Comparison of ENCODE assay signal across 9 cellular contexts in genomic region chr2:189751080-189751658, GRCh38. TPM values are rescaled to one million over a fixed set of nuclear protein-coding genes. Genes with fewer than 3 reads are reported as not detected.
A peak's percentile ranks its signal among the peaks of the same experiment; 100 is the strongest.
DNase-seq lines count a peak whose midpoint lies in the region; ATAC-seq and TF ChIP-seq lines count a peak whose summit lies in the region.
"Had no signal": no experiment of that assay in that cellular context is flagged by ENCODE, and none has a peak within 500 bp of the region (broad histone marks: within the 10 kb centered on the region; RNA-seq: fewer than 3 reads in every experiment).

No MANE protein-coding gene starts in this region.

- H3K4me1 Mint-ChIP-seq in endothelial cell (ENCODE audit: unreplicated experiment): no peaks in the 10 kb centered on the region

- H3K27ac ChIP-seq in neuronal stem cell (replicated peaks; ENCODE audit: low read length): no peak overlapping the region

- H3K27me3 Mint-ChIP-seq in endothelial cell (ENCODE audit: unreplicated experiment): no peaks in the 10 kb centered on the region
- H3K27me3 Mint-ChIP-seq: activated naive CD4-positive, alpha-beta T cell treated with anti-CD3 and anti-CD28 coated beads, Interleukin-2, amount 50 U/mL, for 24 hours had no signal

- H2BK15ac ChIP-seq in neuronal stem cell (ENCODE audit: low read length): no peak overlapping the region

- no peak overlapping the region for H3K23ac ChIP-seq in neuronal stem cell (ENCODE audit: low read depth, low read length, poor library complexity)

- H3K4me2 ChIP-seq in neuronal stem cell (ENCODE audit: insufficient read depth, low read length, poor library complexity, severe bottlenecking): no peak overlapping the region

- H4K8ac ChIP-seq in neuronal stem cell (ENCODE audit: low read depth, low read length): no peak overlapping the region

- no peaks in the 10 kb centered on the region for H3K27me3 ChIP-seq in neuronal stem cell (ENCODE audit: control insufficient read depth in 3 of 3, insufficient read depth in 3 of 3, low read depth in 1 of 3, low read length in 3 of 3)

- no peak overlapping the region for H4K91ac ChIP-seq in neuronal stem cell (ENCODE audit: low read depth, low read length, poor library complexity)

- H3K36me3 ChIP-seq in neuronal stem cell (replicated peaks in 1 of 2; ENCODE audit: control insufficient read depth in 2 of 2, insufficient read depth in 2 of 2, low read length in 2 of 2): peaks cover 20 to 85% of the 10 kb centered on the region in 2 donors

- no peak overlapping the region for H2AK5ac ChIP-seq in neuronal stem cell (ENCODE audit: low read depth, low read length)

- no peaks in the 10 kb centered on the region for H3K4me1 ChIP-seq in neuronal stem cell (ENCODE audit: control insufficient read depth in 2 of 2, insufficient read depth in 1 of 2, low read depth in 1 of 2, low read length in 2 of 2)

- no peak for TF ChIP-seq POLR2A in GM18505 (IDR thresholded peaks at IDR 0.05; ENCODE audit: borderline replicate concordance, extremely low read depth, insufficient read depth, insufficient read length)

- H3K4me3 ChIP-seq in neuronal stem cell (ENCODE audit: low read length in 2 of 2): no peak overlapping the region

- H3K9ac ChIP-seq in neuronal stem cell (ENCODE audit: low read depth, low read length, poor library complexity): no peak overlapping the region

- H2AFZ ChIP-seq in neuronal stem cell (ENCODE audit: low read length): no peak overlapping the region

- H3K9me3 ChIP-seq in neuronal stem cell (replicated peaks in 1 of 2; ENCODE audit: control insufficient read depth in 2 of 2, insufficient read depth in 1 of 2, low read depth in 1 of 2, low read length in 2 of 2): no peaks in the 10 kb centered on the region

- no peak overlapping the region for H3K4me3 Mint-ChIP-seq in endothelial cell (ENCODE audit: unreplicated experiment)
- H3K4me3 Mint-ChIP-seq: activated naive CD4-positive, alpha-beta T cell treated with anti-CD3 and anti-CD28 coated beads, Interleukin-2, amount 50 U/mL, for 24 hours had no signal

- H3K14ac ChIP-seq in neuronal stem cell (ENCODE audit: low read length): no peak overlapping the region

- peak; percentile 47 for TF ChIP-seq RAD21 in Ishikawa (IDR thresholded peaks at IDR 0.05; ENCODE audit: low read depth)

- H3K79me1 ChIP-seq in neuronal stem cell (ENCODE audit: low read depth, low read length): no peaks in the 10 kb centered on the region

- peak; percentile 54 for TF ChIP-seq CTCF in endothelial cell (IDR thresholded peaks at IDR 0.05; ENCODE audit: unreplicated experiment)

- ATAC-seq in GM18505 (IDR thresholded peaks at IDR 0.05; ENCODE audit: unreplicated experiment) (peak; percentile 56), GM18909 (IDR thresholded peaks at IDR 0.05; ENCODE audit: poor library complexity, unreplicated experiment) (no peak)

- H3K9me3 Mint-ChIP-seq in endothelial cell (ENCODE audit: unreplicated experiment): no peaks in the 10 kb centered on the region
- H3K9me3 Mint-ChIP-seq: activated naive CD4-positive, alpha-beta T cell treated with anti-CD3 and anti-CD28 coated beads, Interleukin-2, amount 50 U/mL, for 24 hours had no signal

- H2BK120ac ChIP-seq in neuronal stem cell (ENCODE audit: low read depth, low read length): no peak overlapping the region

- H3K27ac Mint-ChIP-seq in endothelial cell (ENCODE audit: unreplicated experiment): no peak overlapping the region
- H3K27ac Mint-ChIP-seq: activated naive CD4-positive, alpha-beta T cell treated with anti-CD3 and anti-CD28 coated beads, Interleukin-2, amount 50 U/mL, for 24 hours had no signal

- H2BK12ac ChIP-seq in neuronal stem cell (ENCODE audit: low read length): no peak overlapping the region

- no peaks in the 10 kb centered on the region for H3K36me3 Mint-ChIP-seq in endothelial cell (ENCODE audit: low read depth, unreplicated experiment)

- no peak overlapping the region for H3K18ac ChIP-seq in neuronal stem cell (ENCODE audit: low read length)

- no peak overlapping the region for H2BK5ac ChIP-seq in neuronal stem cell (ENCODE audit: low read length)

- DNase-seq in COLO668 (lab: John Stamatoyannopoulos, UW; ENCODE audit: unreplicated experiment) (peak; percentile 19), UCSD-AML1 (lab: John Stamatoyannopoulos, UW; ENCODE audit: unreplicated experiment) (peak; percentile 5), endothelial cell (ENCODE audit: low spot score) (peak; percentile 41), neuronal stem cell (ENCODE audit: low spot score) (peak; percentile 14), hippocampal formation (lab: John Stamatoyannopoulos, UW) (no peak)

- no peak for TF ChIP-seq EP300 in Ishikawa (IDR thresholded peaks at IDR 0.05; ENCODE audit: borderline replicate concordance)

- H3K4ac ChIP-seq in neuronal stem cell (ENCODE audit: low read length): no peak overlapping the region

- WGBS in neuronal stem cell (ENCODE audit: extremely low coverage in 2 of 2, insufficient read length in 2 of 2, insufficient replicate concordance in 1 of 2), 2 donors: no CpG with 5 or more reads among the region's 10 CpGs

TF ChIP-seq in Ishikawa, 13 proteins besides CTCF, POLR2A, EP300 and RAD21:
- TF ChIP-seq YY1 (IDR thresholded peaks at IDR 0.05; ENCODE audit: low read depth) (no peak), FOXM1 (IDR thresholded peaks at IDR 0.05; ENCODE audit: borderline replicate concordance, low read depth) (no peak), EGR1 (IDR thresholded peaks at IDR 0.05) (no peak), REST (IDR thresholded peaks at IDR 0.05; ENCODE audit: low read depth) (no peak), NFIC (IDR thresholded peaks at IDR 0.05) (no peak), TEAD4 (IDR thresholded peaks at IDR 0.05) (no peak), CREB1 (IDR thresholded peaks at IDR 0.05; ENCODE audit: low read depth) (no peak), CEBPB (IDR thresholded peaks at IDR 0.05) (no peak), USF1 (IDR thresholded peaks at IDR 0.05) (no peak), ZBTB7A (IDR thresholded peaks at IDR 0.05; ENCODE audit: low read depth) (no peak), TAF1 (IDR thresholded peaks at IDR 0.05; ENCODE audit: low read depth) (no peak), MAX (IDR thresholded peaks at IDR 0.05) (no peak), TCF12 (IDR thresholded peaks at IDR 0.05; ENCODE audit: low read depth) (no peak)
TF ChIP-seq in Ishikawa: peak in this region for 0.

RNA-seq across cellular contexts. Expression of gene OSGEPL1, which starts 11.4 kb away (rescaled TPM):
- total RNA-seq in endothelial cell (ENCODE audit: unreplicated experiment): 4.2 TPM
- polyA plus RNA-seq in neuronal stem cell (2013, experiment 1 of 2): 17.6 TPM
- polyA plus RNA-seq in neuronal stem cell (2013, experiment 2 of 2): 18.8 TPM

RNA-seq across cellular contexts. Expression of gene ORMDL1, which starts 33.0 kb away (rescaled TPM):
- 60.7 TPM for total RNA-seq in endothelial cell (ENCODE audit: unreplicated experiment)
- 72.3 TPM for polyA plus RNA-seq in neuronal stem cell (2013, experiment 1 of 2)
- 75.0 TPM for polyA plus RNA-seq in neuronal stem cell (2013, experiment 2 of 2)

RNA-seq across cellular contexts. Expression of gene PMS1, which starts 33.1 kb away (rescaled TPM):
- 36.0 TPM for total RNA-seq in endothelial cell (ENCODE audit: unreplicated experiment)
- polyA plus RNA-seq in neuronal stem cell (2013, experiment 1 of 2): 42.0 TPM
- polyA plus RNA-seq in neuronal stem cell (2013, experiment 2 of 2): 41.4 TPM

Comparison
In these comparisons a context has a peak if more than half of its experiments do, and no peak if none do; other contexts are left out.
1. DNase-seq: peak in COLO668 (single experiment), UCSD-AML1 (single experiment), endothelial cell (single experiment) and neuronal stem cell (single experiment); none in hippocampal formation (0 of 2).